11 cellular contexts compared by ENCODE assay signal in genomic region chr5:157555031-157555640, GRCh38. TPM values are rescaled to one million over a fixed set of nuclear protein-coding genes. Genes with fewer than 3 reads are reported as not detected.
DNase-seq lines count a peak whose midpoint lies in the region; ATAC-seq and TF ChIP-seq lines count a peak whose summit lies in the region.
"Had no signal": no experiment of that assay in that cellular context is flagged by ENCODE, and none has a peak within 500 bp of the region (broad histone marks: within the 10 kb centered on the region; RNA-seq: fewer than 3 reads in every experiment).

No MANE protein-coding gene starts in this region.

- H3K27me3 ChIP-seq in heart right ventricle (no peaks in the 10 kb centered on the region), foreskin keratinocyte (no peaks in the 10 kb centered on the region)

- H3K4me3 Mint-ChIP-seq in T-cell = peak overlapping the region in 1 of 3 donors; percentile 9
- H3K4me3 Mint-ChIP-seq in stimulated activated effector memory CD8-positive, alpha-beta T cell treated with anti-CD3 and anti-CD28 coated beads, Interleukin-12 subunit alpha, Interleukin-12 subunit beta, amount 100 ng/mL, for 72 hours = peak overlapping the region; percentile 13

- POLR2A ChIA-PET in T-cell (lab: Charles Lee) = no interaction called here

- peaks cover 21% of the 10 kb centered on the region for H3K36me3 Mint-ChIP-seq in T-cell
- peaks cover 96% of the 10 kb centered on the region for H3K36me3 Mint-ChIP-seq in stimulated activated effector memory CD8-positive, alpha-beta T cell treated with anti-CD3 and anti-CD28 coated beads, Interleukin-12 subunit alpha, Interleukin-12 subunit beta, amount 100 ng/mL, for 72 hours

- H3K27ac Mint-ChIP-seq in T-cell = peak overlapping the region; percentile 30 to 91
- peak overlapping the region; percentile 8 for H3K27ac Mint-ChIP-seq in stimulated activated effector memory CD8-positive, alpha-beta T cell treated with anti-CD3 and anti-CD28 coated beads, Interleukin-12 subunit alpha, Interleukin-12 subunit beta, amount 100 ng/mL, for 72 hours

- H3K27ac ChIP-seq in heart right ventricle = peak overlapping the region in 6 of 10 donors; percentile 49 to 63 (median 57)
- no peak overlapping the region for H3K27ac ChIP-seq in foreskin keratinocyte

- H3K27me3 Mint-ChIP-seq in T-cell = no peaks in the 10 kb centered on the region

- no peaks in the 10 kb centered on the region for H3K9me3 ChIP-seq in heart right ventricle

- H3K4me1 ChIP-seq in heart right ventricle (peaks cover 4 to 83% (median 61%) of the 10 kb centered on the region in 9 donors), foreskin keratinocyte (peaks cover 12% of the 10 kb centered on the region)

- TF ChIP-seq CTCF in heart right ventricle (IDR thresholded peaks at IDR 0.05) (no peak), foreskin keratinocyte (conservative IDR thresholded peaks at IDR 0.05) (no peak)

- WGBS in heart right ventricle, 2 donors = 36 to 52% methylated on average over 4 of the region's 4 CpGs

- peaks cover 0 to 21% (median 0%) of the 10 kb centered on the region in 9 donors for H3K36me3 ChIP-seq in heart right ventricle

- H3K9me3 Mint-ChIP-seq in T-cell = no peaks in the 10 kb centered on the region
- no peaks in the 10 kb centered on the region for H3K9me3 Mint-ChIP-seq in stimulated activated effector memory CD8-positive, alpha-beta T cell treated with anti-CD3 and anti-CD28 coated beads, Interleukin-12 subunit alpha, Interleukin-12 subunit beta, amount 100 ng/mL, for 72 hours

- no peak overlapping the region for H3K4me3 ChIP-seq in heart right ventricle

- peaks cover 12 to 83% (median 67%) of the 10 kb centered on the region in 3 donors for H3K4me1 Mint-ChIP-seq in T-cell
- peaks cover 73% of the 10 kb centered on the region for H3K4me1 Mint-ChIP-seq in stimulated activated effector memory CD8-positive, alpha-beta T cell treated with anti-CD3 and anti-CD28 coated beads, Interleukin-12 subunit alpha, Interleukin-12 subunit beta, amount 100 ng/mL, for 72 hours

- intact Hi-C loops in heart right ventricle (cut with DNase I) = loop anchor here in 1 of 10 donors (5.0 kb wide), 1 partner anchor 33 kb away; no protein-coding TSS in a partner anchor

- CTCF ChIA-PET in T-cell (lab: Charles Lee) = interaction anchor here in 1 of 2 donors (1.1 kb wide), 1 partner anchor 63 kb away, joined by 3 read pairs; no protein-coding TSS in a partner anchor

- DNase-seq in NCI-H2196 treated with DMSO at 0.1 percent for 48 hours (lab: John Stamatoyannopoulos, UW; ENCODE audit: unreplicated experiment) (peak; percentile 40), NCI-H2196 (lab: John Stamatoyannopoulos, UW; ENCODE audit: unreplicated experiment) (no peak), T-cell (no peak), heart right ventricle (no peak), foreskin keratinocyte (no peak), activated T-cell treated with anti-CD3 and anti-CD28 coated beads for 4 hours (no peak)
- no peak for DNase-seq in stimulated activated effector memory CD8-positive, alpha-beta T cell treated with anti-CD3 and anti-CD28 coated beads, Interleukin-12 subunit alpha, Interleukin-12 subunit beta, amount 100 ng/mL, for 72 hours (ENCODE audit: low spot score in 2 of 2)
- DNase-seq: 8988T, islet precursor cell, SHP77 treated with DMSO at 0.1 percent for 48 hours had no signal

- ATAC-seq in T-cell (replicated peaks in 1 of 4) (no peak), heart right ventricle (peak in 4 of 8 donors; percentile 15 to 31 (median 26)), foreskin keratinocyte (no peak), GM18868 (IDR thresholded peaks at IDR 0.05; ENCODE audit: unreplicated experiment) (no peak)
- ATAC-seq in stimulated activated effector memory CD8-positive, alpha-beta T cell treated with anti-CD3 and anti-CD28 coated beads, Interleukin-12 subunit alpha, Interleukin-12 subunit beta, amount 100 ng/mL, for 72 hours = peak; percentile 29

RNA-seq across cellular contexts. Expression of gene ADAM19, which starts 20.4 kb away (rescaled TPM):
- 10 to 100 TPM; 30.7 to 64.1 (median 41.8) TPM for total RNA-seq in T-cell
- 10 to 100 TPM in 7 of 10 donors, 1 to 10 TPM in 3; 5.5 to 49.6 (median 28.1) TPM for total RNA-seq in heart right ventricle
- polyA plus RNA-seq in heart right ventricle = 1 to 10 TPM; 6.4 to 8.8 TPM
- 9.1 and 31.0 TPM in 2 replicates for total RNA-seq in foreskin keratinocyte
- 3.8 and 11.9 TPM in 2 replicates for polyA plus RNA-seq in foreskin keratinocyte
